In the genomic region with DNA sequence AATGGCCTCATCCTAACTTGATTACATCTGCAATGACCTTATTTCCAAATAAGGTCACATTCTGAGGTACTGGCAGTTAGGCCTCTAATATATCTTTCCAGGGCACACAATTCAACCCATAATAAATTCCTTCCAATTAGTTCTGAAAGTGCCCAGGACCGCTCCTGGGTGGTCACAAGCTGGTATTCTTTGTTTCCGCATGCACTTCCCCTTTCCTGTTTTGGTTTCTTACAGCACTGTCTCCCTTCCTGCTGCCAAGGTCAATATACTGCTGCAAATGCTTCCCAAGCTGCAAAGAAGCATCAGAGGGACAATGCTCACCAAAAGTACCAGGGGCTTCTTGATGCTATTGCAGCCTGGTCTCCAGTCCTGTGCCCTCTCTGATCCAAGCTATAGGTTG, we compare ENCODE assay signal across 1 cellular context.
TF ChIP-seq lines count a peak whose summit lies in the region.

No MANE protein-coding gene starts in this region.

TF ChIP-seq in HepG2, 621 proteins besides CTCF, POLR2A, EP300 and RAD21:
- TF ChIP-seq ZNF33A (CRISPR knock-in tag; IDR thresholded peaks at IDR 0.05; ENCODE audit: borderline replicate concordance) (no peak), ZNF747 (CRISPR knock-in tag; IDR thresholded peaks at IDR 0.05; ENCODE audit: borderline replicate concordance) (no peak), ZNF367 (CRISPR knock-in tag; IDR thresholded peaks at IDR 0.05; ENCODE audit: borderline replicate concordance) (no peak), ASH2L (IDR thresholded peaks at IDR 0.05; ENCODE audit: insufficient read length, low read depth, low read length) (no peak), ZFYVE20 (CRISPR knock-in tag; IDR thresholded peaks at IDR 0.05; ENCODE audit: borderline replicate concordance, low read depth) (no peak), KDM5B (CRISPR knock-in tag; IDR thresholded peaks at IDR 0.05; ENCODE audit: borderline replicate concordance) (no peak), FOSL1 (CRISPR knock-in tag; IDR thresholded peaks at IDR 0.05; ENCODE audit: borderline replicate concordance) (no peak), ZNF766 (CRISPR knock-in tag; IDR thresholded peaks at IDR 0.05; ENCODE audit: borderline replicate concordance) (no peak), HDAC1 (CRISPR knock-in tag; IDR thresholded peaks at IDR 0.05) (no peak)
- TF ChIP-seq, protein P1, sequence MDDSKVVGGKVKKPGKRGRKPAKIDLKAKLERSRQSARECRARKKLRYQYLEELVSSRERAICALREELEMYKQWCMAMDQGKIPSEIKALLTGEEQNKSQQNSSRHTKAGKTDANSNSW (CRISPR knock-in tag; IDR thresholded peaks at IDR 0.05; ENCODE audit: borderline replicate concordance) = no peak
- TF ChIP-seq, protein P2, sequence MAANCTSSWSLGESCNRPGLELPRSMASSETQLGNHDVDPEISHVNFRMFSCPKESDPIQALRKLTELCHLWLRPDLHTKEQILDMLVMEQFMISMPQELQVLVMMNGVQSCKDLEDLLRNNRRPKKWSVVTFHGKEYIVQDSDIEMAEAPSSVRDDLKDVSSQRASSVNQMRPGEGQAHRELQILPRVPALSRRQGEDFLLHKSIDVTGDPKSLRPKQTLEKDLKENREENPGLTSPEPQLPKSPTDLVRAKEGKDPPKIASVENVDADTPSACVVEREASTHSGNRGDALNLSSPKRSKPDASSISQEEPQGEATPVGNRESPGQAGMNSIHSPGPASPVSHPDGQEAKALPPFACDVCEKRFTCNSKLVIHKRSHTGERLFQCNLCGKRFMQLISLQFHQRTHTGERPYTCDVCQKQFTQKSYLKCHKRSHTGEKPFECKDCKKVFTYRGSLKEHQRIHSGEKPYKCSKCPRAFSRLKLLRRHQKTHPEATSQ (CRISPR knock-in tag; IDR thresholded peaks at IDR 0.05; ENCODE audit: borderline replicate concordance) = no peak
- TF ChIP-seq, protein P3, sequence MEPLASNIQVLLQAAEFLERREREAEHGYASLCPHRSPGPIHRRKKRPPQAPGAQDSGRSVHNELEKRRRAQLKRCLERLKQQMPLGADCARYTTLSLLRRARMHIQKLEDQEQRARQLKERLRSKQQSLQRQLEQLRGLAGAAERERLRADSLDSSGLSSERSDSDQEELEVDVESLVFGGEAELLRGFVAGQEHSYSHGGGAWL (CRISPR knock-in tag; IDR thresholded peaks at IDR 0.05) = no peak
